Comparison of ENCODE assay signal across 1 cellular context in the genomic region with DNA sequence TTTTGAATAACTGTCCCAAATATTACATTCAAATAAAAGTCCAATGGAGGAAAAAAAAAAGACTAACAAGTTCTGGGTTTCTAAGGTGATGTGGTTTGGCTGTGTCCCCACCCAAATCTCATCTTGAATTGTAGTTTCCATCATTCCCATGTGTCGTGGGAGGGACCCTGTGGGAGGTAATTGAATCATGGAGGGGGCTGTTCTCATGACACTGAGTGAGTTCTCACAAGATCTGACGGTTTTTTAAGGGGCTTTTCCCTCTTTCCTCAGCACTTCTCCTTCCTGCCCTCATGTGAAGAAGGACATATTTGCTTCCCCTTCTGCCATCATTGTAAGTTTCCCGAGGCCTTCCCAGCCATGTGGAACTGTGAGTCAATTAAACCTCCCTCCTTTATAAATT.
TF ChIP-seq lines count a peak whose summit lies in the region.

No MANE protein-coding gene starts in this region.

TF ChIP-seq in K562, 482 proteins besides CTCF, POLR2A, EP300 and RAD21:
- TF ChIP-seq, protein P1, sequence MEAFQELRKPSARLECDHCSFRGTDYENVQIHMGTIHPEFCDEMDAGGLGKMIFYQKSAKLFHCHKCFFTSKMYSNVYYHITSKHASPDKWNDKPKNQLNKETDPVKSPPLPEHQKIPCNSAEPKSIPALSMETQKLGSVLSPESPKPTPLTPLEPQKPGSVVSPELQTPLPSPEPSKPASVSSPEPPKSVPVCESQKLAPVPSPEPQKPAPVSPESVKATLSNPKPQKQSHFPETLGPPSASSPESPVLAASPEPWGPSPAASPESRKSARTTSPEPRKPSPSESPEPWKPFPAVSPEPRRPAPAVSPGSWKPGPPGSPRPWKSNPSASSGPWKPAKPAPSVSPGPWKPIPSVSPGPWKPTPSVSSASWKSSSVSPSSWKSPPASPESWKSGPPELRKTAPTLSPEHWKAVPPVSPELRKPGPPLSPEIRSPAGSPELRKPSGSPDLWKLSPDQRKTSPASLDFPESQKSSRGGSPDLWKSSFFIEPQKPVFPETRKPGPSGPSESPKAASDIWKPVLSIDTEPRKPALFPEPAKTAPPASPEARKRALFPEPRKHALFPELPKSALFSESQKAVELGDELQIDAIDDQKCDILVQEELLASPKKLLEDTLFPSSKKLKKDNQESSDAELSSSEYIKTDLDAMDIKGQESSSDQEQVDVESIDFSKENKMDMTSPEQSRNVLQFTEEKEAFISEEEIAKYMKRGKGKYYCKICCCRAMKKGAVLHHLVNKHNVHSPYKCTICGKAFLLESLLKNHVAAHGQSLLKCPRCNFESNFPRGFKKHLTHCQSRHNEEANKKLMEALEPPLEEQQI (IDR thresholded peaks at IDR 0.05) = peak; percentile 80
- no peak for TF ChIP-seq SOX6 (IDR thresholded peaks at IDR 0.05)
- peak; percentile 78 for TF ChIP-seq CC2D1A (IDR thresholded peaks at IDR 0.05)
- TF ChIP-seq, protein P2, sequence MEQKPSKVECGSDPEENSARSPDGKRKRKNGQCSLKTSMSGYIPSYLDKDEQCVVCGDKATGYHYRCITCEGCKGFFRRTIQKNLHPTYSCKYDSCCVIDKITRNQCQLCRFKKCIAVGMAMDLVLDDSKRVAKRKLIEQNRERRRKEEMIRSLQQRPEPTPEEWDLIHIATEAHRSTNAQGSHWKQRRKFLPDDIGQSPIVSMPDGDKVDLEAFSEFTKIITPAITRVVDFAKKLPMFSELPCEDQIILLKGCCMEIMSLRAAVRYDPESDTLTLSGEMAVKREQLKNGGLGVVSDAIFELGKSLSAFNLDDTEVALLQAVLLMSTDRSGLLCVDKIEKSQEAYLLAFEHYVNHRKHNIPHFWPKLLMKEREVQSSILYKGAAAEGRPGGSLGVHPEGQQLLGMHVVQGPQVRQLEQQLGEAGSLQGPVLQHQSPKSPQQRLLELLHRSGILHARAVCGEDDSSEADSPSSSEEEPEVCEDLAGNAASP (IDR thresholded peaks at IDR 0.05) = no peak
